39 cellular contexts compared by ENCODE assay signal in the genomic region with DNA sequence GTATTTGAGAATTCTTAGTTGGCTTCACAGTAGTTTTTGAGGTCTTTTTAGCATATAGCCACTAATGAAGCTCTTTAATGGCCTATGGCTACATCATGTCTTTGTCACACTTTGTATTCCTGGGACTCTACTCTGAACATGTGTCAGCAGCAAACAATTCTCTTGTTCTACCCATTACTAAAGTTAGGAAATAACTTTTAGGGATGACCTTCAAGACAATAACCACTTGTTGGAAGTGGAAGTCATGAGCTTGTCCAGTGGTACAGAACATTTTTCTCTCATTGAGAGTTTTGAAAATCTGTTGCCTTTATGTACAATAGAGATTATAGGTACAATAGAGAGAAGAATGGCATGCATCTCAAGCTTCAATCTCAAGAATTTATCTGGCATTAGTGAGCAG.
"Had no signal": no experiment of that assay in that cellular context is flagged by ENCODE, and none has a peak within 500 bp of the region (broad histone marks: within the 10 kb centered on the region; RNA-seq: fewer than 3 reads in every experiment).

No MANE protein-coding gene starts in this region.

- H3K27ac Mint-ChIP-seq: activated naive CD4-positive, alpha-beta T cell treated with anti-CD3 and anti-CD28 coated beads for 36 hours; activated naive CD4-positive, alpha-beta T cell treated with anti-CD3 and anti-CD28 coated beads, Interleukin-2, amount 10 ng/mL, durations not matched to agents 7 days and 5 days; activated naive CD4-positive, alpha-beta T cell treated with anti-CD3 and anti-CD28 coated beads, Interleukin-2, amount 50 U/mL, for 24 hours; activated naive CD4-positive, alpha-beta T cell treated with anti-CD3 and anti-CD28 coated beads, Interleukin-2, amount 50 U/mL, for 72 hours; activated naive CD8-positive, alpha-beta T cell; activated naive CD8-positive, alpha-beta T cell treated with anti-CD3 and anti-CD28 coated beads for 36 hours; activated naive CD8-positive, alpha-beta T cell treated with anti-CD3 and anti-CD28 coated beads, Interleukin-2, amount 10 ng/mL, durations not matched to agents 7 days and 5 days; activated naive CD8-positive, alpha-beta T cell treated with anti-CD3 and anti-CD28 coated beads, Interleukin-2, amount 50 U/mL, for 24 hours; activated T-cell treated with anti-CD3 and anti-CD28 coated beads, Interleukin-2, amount 50 U/mL, for 24 hours; activated T-cell treated with anti-CD3 and anti-CD28 coated beads, Interleukin-2, amount 50 U/mL, for 72 hours; activated T-helper 1 cell treated with anti-CD3 and anti-CD28 coated beads, Interleukin-12 subunit alpha, Interleukin-12 subunit beta, Interleukin-2, Interleukin-4 antibody, amounts not matched to agents 30 ng/mL and 10 ng/mL and 1 ng/mL, durations not matched to agents 14 hours and 24 hours and 36 hours; activated T-helper 17 cell treated with anti-CD3 and anti-CD28 coated beads, Interleukin-2, amount 50 U/mL, for 72 hours; activated T-helper 2 cell treated with anti-CD3 and anti-CD28 coated beads, Interferon-gamma antibody, Interleukin-2, Interleukin-4, amounts not matched to agents 10 μg/mL and 5 μg/mL and 100 μg/mL, durations not matched to agents 14 hours and 24 hours and 36 hours had no signal

- H3K27me3 Mint-ChIP-seq: activated naive CD4-positive, alpha-beta T cell treated with anti-CD3 and anti-CD28 coated beads, Interleukin-2, amount 10 ng/mL, durations not matched to agents 7 days and 5 days; central memory CD8-positive, alpha-beta T cell had no signal

- H3K36me3 ChIP-seq: adrenal gland, brain microvascular endothelial cell, breast epithelium, cardiac muscle cell had no signal

- H3K27ac ChIP-seq: adrenal gland, body of pancreas, brain microvascular endothelial cell, breast epithelium, cardiac muscle cell had no signal

- FAIRE-seq: astrocyte, bronchial epithelial cell, colon had no signal

- H3K9me3 ChIP-seq: adrenal gland, body of pancreas, breast epithelium had no signal

- H3K27me3 ChIP-seq: adrenal gland, body of pancreas, brain microvascular endothelial cell, breast epithelium, cardiac muscle cell had no signal

- DNase-seq: activated effector memory CD4-positive, alpha-beta T cell treated with anti-CD3 and anti-CD28 coated beads, Interleukin-2, amount 50 U/mL, for 16 hours; activated effector memory CD4-positive, alpha-beta T cell treated with Interleukin-2 at 50 U/mL for 16 hours; activated gamma-delta T cell; activated gamma-delta T cell treated with Interleukin-2 at 50 U/mL for 16 hours; activated naive CD4-positive, alpha-beta T cell; activated naive CD4-positive, alpha-beta T cell treated with anti-CD3 and anti-CD28 coated beads for 36 hours; activated naive CD4-positive, alpha-beta T cell treated with anti-CD3 and anti-CD28 coated beads, Interleukin-2, amount 10 ng/mL, durations not matched to agents 7 days and 5 days; activated naive CD4-positive, alpha-beta T cell treated with anti-CD3 and anti-CD28 coated beads, Interleukin-2, amount 50 U/mL, for 16 hours; activated naive CD4-positive, alpha-beta T cell treated with Interleukin-2 at 50 U/mL for 16 hours; activated naive CD8-positive, alpha-beta T cell treated with anti-CD3 and anti-CD28 coated beads for 36 hours; activated naive CD8-positive, alpha-beta T cell treated with anti-CD3 and anti-CD28 coated beads, Interleukin-2, amount 10 ng/mL, durations not matched to agents 7 days and 5 days; activated naive CD8-positive, alpha-beta T cell treated with anti-CD3 and anti-CD28 coated beads, Interleukin-2, amount 50 U/mL, for 24 hours; activated T-cell treated with anti-CD3 and anti-CD28 coated beads, Interleukin-2, amount 50 U/mL, for 24 hours; activated T-cell treated with anti-CD3 and anti-CD28 coated beads, Interleukin-2, amount 50 U/mL, for 4 hours; activated T-cell treated with anti-CD3 and anti-CD28 coated beads, Interleukin-2, amount 50 U/mL, for 48 hours; activated T-cell treated with anti-CD3 and anti-CD28 coated beads, Interleukin-2, amount 50 U/mL, for 72 hours; adrenal gland; amniotic stem cell; amygdala; anterior cingulate cortex; aorta; body of pancreas; brain microvascular endothelial cell; caudate nucleus; central memory CD4-positive, alpha-beta T cell; cerebellar nuclear complex had no signal

- H3K36me3 Mint-ChIP-seq: activated naive CD4-positive, alpha-beta T cell treated with anti-CD3 and anti-CD28 coated beads, Interleukin-2, amount 10 ng/mL, durations not matched to agents 7 days and 5 days; activated naive CD4-positive, alpha-beta T cell treated with anti-CD3 and anti-CD28 coated beads, Interleukin-2, amount 50 U/mL, for 24 hours; activated naive CD8-positive, alpha-beta T cell; activated naive CD8-positive, alpha-beta T cell treated with anti-CD3 and anti-CD28 coated beads for 36 hours; activated naive CD8-positive, alpha-beta T cell treated with anti-CD3 and anti-CD28 coated beads, Interleukin-2, amount 10 ng/mL, durations not matched to agents 7 days and 5 days; brain had no signal

- H3K4me3 Mint-ChIP-seq: activated naive CD4-positive, alpha-beta T cell treated with anti-CD3 and anti-CD28 coated beads for 36 hours; activated naive CD4-positive, alpha-beta T cell treated with anti-CD3 and anti-CD28 coated beads, Interleukin-2, amount 10 ng/mL, durations not matched to agents 7 days and 5 days; activated naive CD4-positive, alpha-beta T cell treated with anti-CD3 and anti-CD28 coated beads, Interleukin-2, amount 50 U/mL, for 24 hours; activated naive CD8-positive, alpha-beta T cell; activated naive CD8-positive, alpha-beta T cell treated with anti-CD3 and anti-CD28 coated beads for 36 hours; activated naive CD8-positive, alpha-beta T cell treated with anti-CD3 and anti-CD28 coated beads, Interleukin-2, amount 10 ng/mL, durations not matched to agents 7 days and 5 days; activated naive CD8-positive, alpha-beta T cell treated with anti-CD3 and anti-CD28 coated beads, Interleukin-2, amount 50 U/mL, for 24 hours; activated T-cell treated with anti-CD3 and anti-CD28 coated beads, Interleukin-2, amount 50 U/mL, for 24 hours; activated T-cell treated with anti-CD3 and anti-CD28 coated beads, Interleukin-2, amount 50 U/mL, for 4 hours; activated T-cell treated with anti-CD3 and anti-CD28 coated beads, Interleukin-2, amount 50 U/mL, for 72 hours; activated T-helper 1 cell treated with anti-CD3 and anti-CD28 coated beads, Interleukin-12 subunit alpha, Interleukin-12 subunit beta, Interleukin-2, Interleukin-4 antibody, amounts not matched to agents 30 ng/mL and 10 ng/mL and 1 ng/mL, durations not matched to agents 14 hours and 24 hours and 36 hours; activated T-helper 17 cell treated with anti-CD3 and anti-CD28 coated beads, Interleukin-2, amount 50 U/mL, for 72 hours; brain; central memory CD8-positive, alpha-beta T cell had no signal

- H3K9me3 Mint-ChIP-seq: activated naive CD4-positive, alpha-beta T cell treated with anti-CD3 and anti-CD28 coated beads for 36 hours; activated naive CD4-positive, alpha-beta T cell treated with anti-CD3 and anti-CD28 coated beads, Interleukin-2, amount 10 ng/mL, durations not matched to agents 7 days and 5 days; activated naive CD8-positive, alpha-beta T cell treated with anti-CD3 and anti-CD28 coated beads, Interleukin-2, amount 10 ng/mL, durations not matched to agents 7 days and 5 days; activated T-helper 17 cell treated with anti-CD3 and anti-CD28 coated beads, Interleukin-2, amount 50 U/mL, for 72 hours had no signal

- H3K4me1 Mint-ChIP-seq: activated naive CD4-positive, alpha-beta T cell treated with anti-CD3 and anti-CD28 coated beads, Interleukin-2, amount 10 ng/mL, durations not matched to agents 7 days and 5 days; activated naive CD4-positive, alpha-beta T cell treated with anti-CD3 and anti-CD28 coated beads, Interleukin-2, amount 50 U/mL, for 24 hours; activated naive CD8-positive, alpha-beta T cell treated with anti-CD3 and anti-CD28 coated beads for 36 hours; activated naive CD8-positive, alpha-beta T cell treated with anti-CD3 and anti-CD28 coated beads, Interleukin-2, amount 10 ng/mL, durations not matched to agents 7 days and 5 days; activated naive CD8-positive, alpha-beta T cell treated with anti-CD3 and anti-CD28 coated beads, Interleukin-2, amount 50 U/mL, for 24 hours; activated T-helper 17 cell treated with anti-CD3 and anti-CD28 coated beads, Interleukin-2, amount 50 U/mL, for 72 hours; central memory CD8-positive, alpha-beta T cell had no signal

- ATAC-seq: activated naive CD4-positive, alpha-beta T cell treated with anti-CD3 and anti-CD28 coated beads, Interleukin-2, amount 50 U/mL, for 72 hours; activated naive CD8-positive, alpha-beta T cell treated with anti-CD3 and anti-CD28 coated beads, Interleukin-2, amount 50 U/mL, for 24 hours; activated T-cell treated with anti-CD3 and anti-CD28 coated beads, Interleukin-2, amount 50 U/mL, for 4 hours; activated T-cell treated with anti-CD3 and anti-CD28 coated beads, Interleukin-2, amount 50 U/mL, for 72 hours; activated T-helper 17 cell treated with anti-CD3 and anti-CD28 coated beads, Interleukin-2, amount 50 U/mL, for 72 hours; body of pancreas had no signal

- H3K4me1 ChIP-seq: adrenal gland, body of pancreas, breast epithelium had no signal

- H3K4me3 ChIP-seq: adrenal gland, body of pancreas, breast epithelium, cardiac muscle cell had no signal
